ENCODE assay signal across 11 cellular contexts in the genomic region with DNA sequence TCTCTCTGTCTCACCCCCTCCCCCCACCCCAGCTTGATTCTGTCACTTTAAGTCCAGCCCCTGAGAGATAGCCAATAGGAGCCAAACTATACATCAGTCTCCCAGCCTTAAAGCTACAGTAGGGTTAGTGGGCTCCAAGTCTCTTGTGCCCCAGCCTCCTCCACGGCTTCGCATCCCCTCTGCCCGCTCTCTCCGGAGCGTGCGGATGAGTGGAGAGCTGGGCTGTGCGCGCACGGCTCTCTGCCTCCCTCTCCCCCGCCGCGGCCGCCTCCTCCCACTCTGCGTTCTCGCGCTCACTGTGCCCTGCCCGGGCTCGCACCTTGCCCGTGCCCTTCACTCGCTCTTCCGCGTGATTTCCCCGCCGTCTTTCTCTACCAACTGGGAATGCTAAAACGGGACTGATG. TPM values are rescaled to one million over a fixed set of nuclear protein-coding genes. Genes with fewer than 3 reads are reported as not detected.
DNase-seq lines count a peak whose midpoint lies in the region; ATAC-seq and TF ChIP-seq lines count a peak whose summit lies in the region.
"Had no signal": no experiment of that assay in that cellular context is flagged by ENCODE, and none has a peak within 500 bp of the region (broad histone marks: within the 10 kb centered on the region; RNA-seq: fewer than 3 reads in every experiment).

A gene (plus strand): TSS at position 137 of the 404 bp plus-strand sequence. CDS start 265 bp downstream, at position 402.

- no peaks in the 10 kb centered on the region for H3K9me3 Mint-ChIP-seq in activated T-helper 17 cell treated with anti-CD3 and anti-CD28 coated beads, Interleukin-2, amount 50 U/mL, for 72 hours
- H3K9me3 Mint-ChIP-seq: activated T-cell treated with anti-CD3 and anti-CD28 coated beads, Interleukin-2, amount 50 U/mL, for 4 hours had no signal

- peaks cover 8 to 16% of the 10 kb centered on the region in 2 donors for H3K4me1 ChIP-seq in thoracic aorta (ENCODE audit: control insufficient read depth in 1 of 2, low read depth in 2 of 2)

- peak; percentile 19 for DNase-seq in NCI-H345 (lab: John Stamatoyannopoulos, UW)
- no peak for DNase-seq in NCI-H345 treated with DMSO at 0.1 percent for 48 hours (lab: John Stamatoyannopoulos, UW; ENCODE audit: unreplicated experiment)
- DNase-seq in T47D (ENCODE audit: low read depth in 1 of 2, low spot score in 1 of 2), result peak; percentile 74 to 75
- DNase-seq in kidney epithelial cell (ENCODE audit: low read depth), result no peak
- DNase-seq in thoracic aorta (ENCODE audit: low spot score), result no peak
- DNase-seq in NK-92 (lab: John Stamatoyannopoulos, UW; ENCODE audit: unreplicated experiment), result no peak
- DNase-seq in dedifferentiated amniotic fluid mesenchymal stem cell (ENCODE audit: extremely low spot score), result no peak
- DNase-seq: activated T-cell treated with anti-CD3 and anti-CD28 coated beads, Interleukin-2, amount 50 U/mL, for 4 hours; NCI-H2107 had no signal

- ATAC-seq in thoracic aorta (ENCODE audit: insufficient number of reproducible peaks, low FRiP score, low read depth), result no peak
- no peak for ATAC-seq in activated T-helper 17 cell treated with anti-CD3 and anti-CD28 coated beads, Interleukin-2, amount 50 U/mL, for 72 hours (replicated peaks)
- ATAC-seq: activated T-cell treated with anti-CD3 and anti-CD28 coated beads, Interleukin-2, amount 50 U/mL, for 4 hours had no signal

- H3K4me3 ChIP-seq in kidney epithelial cell (ENCODE audit: low read depth, low read length) (peak within 1 kb of the TSS; percentile 25), thoracic aorta (peak within 1 kb of the TSS; percentile 62)

- TF ChIP-seq CTCF in kidney epithelial cell (IDR thresholded peaks at IDR 0.05; ENCODE audit: insufficient read depth, low read length, poor library complexity, severe bottlenecking) (no peak), thoracic aorta (IDR thresholded peaks at IDR 0.05) (no peak)

- no peak within 1 kb of the TSS for H3K27ac ChIP-seq in thoracic aorta

- no peak within 1 kb of the TSS for H3K27ac Mint-ChIP-seq in activated T-helper 17 cell treated with anti-CD3 and anti-CD28 coated beads, Interleukin-2, amount 50 U/mL, for 72 hours

- in situ Hi-C loops in T47D (cut with HindIII; ENCODE audit: low pct_unique_long_range_greater_than_20kb, low sequenced_read_pairs), result no loop called here

- H3K27me3 ChIP-seq in kidney epithelial cell (ENCODE audit: control insufficient read depth, insufficient read depth, low read length) (peaks cover 63% of the 10 kb centered on the region), thoracic aorta (replicated peaks; ENCODE audit: insufficient read depth) (peaks cover 11% of the 10 kb centered on the region)

- H3K9me3 ChIP-seq in thoracic aorta, result no peaks in the 10 kb centered on the region

- peaks cover 49% of the 10 kb centered on the region for H3K27me3 Mint-ChIP-seq in activated T-helper 17 cell treated with anti-CD3 and anti-CD28 coated beads, Interleukin-2, amount 50 U/mL, for 72 hours

- H3K4me3 Mint-ChIP-seq in activated T-helper 17 cell treated with anti-CD3 and anti-CD28 coated beads, Interleukin-2, amount 50 U/mL, for 72 hours, result no peak within 1 kb of the TSS
- H3K4me3 Mint-ChIP-seq: activated T-cell treated with anti-CD3 and anti-CD28 coated beads, Interleukin-2, amount 50 U/mL, for 4 hours had no signal

- no peaks in the 10 kb centered on the region for H3K36me3 Mint-ChIP-seq in activated T-helper 17 cell treated with anti-CD3 and anti-CD28 coated beads, Interleukin-2, amount 50 U/mL, for 72 hours (ENCODE audit: low read depth)

- H3K36me3 ChIP-seq in kidney epithelial cell (ENCODE audit: control insufficient read depth, insufficient read depth, low read length), result no peaks in the 10 kb centered on the region
- H3K36me3 ChIP-seq in thoracic aorta, result no peaks in the 10 kb centered on the region

- peaks cover 4% of the 10 kb centered on the region for H3K4me1 Mint-ChIP-seq in activated T-helper 17 cell treated with anti-CD3 and anti-CD28 coated beads, Interleukin-2, amount 50 U/mL, for 72 hours

RNA-seq across cellular contexts. Expression of the gene that starts here (rescaled TPM):
- 0.07 TPM in 1 of 2 replicates, not detected in the other for total RNA-seq in kidney epithelial cell
- total RNA-seq in thoracic aorta, result 1 to 10 TPM in 1 of 2 donors, not detected in 1; 4.6 TPM
- total RNA-seq in activated T-helper 17 cell treated with anti-CD3 and anti-CD28 coated beads, Interleukin-2, amount 50 U/mL, for 72 hours, result under 1 TPM; 0.30 to 0.34 TPM
- total RNA-seq: temporal lobe had no signal

Comparison
In these comparisons a context has a peak if more than half of its experiments do, and no peak if none do; other contexts are left out.
1. DNase-seq: peak in NCI-H345 (single experiment) and T47D (2 of 2); none in NCI-H345 treated with DMSO at 0.1 percent for 48 hours (single experiment), kidney epithelial cell (single experiment), thoracic aorta (single experiment), NK-92 (single experiment) and dedifferentiated amniotic fluid mesenchymal stem cell (single experiment).